Comparison of ENCODE assay signal across 13 cellular contexts in the genomic region with DNA sequence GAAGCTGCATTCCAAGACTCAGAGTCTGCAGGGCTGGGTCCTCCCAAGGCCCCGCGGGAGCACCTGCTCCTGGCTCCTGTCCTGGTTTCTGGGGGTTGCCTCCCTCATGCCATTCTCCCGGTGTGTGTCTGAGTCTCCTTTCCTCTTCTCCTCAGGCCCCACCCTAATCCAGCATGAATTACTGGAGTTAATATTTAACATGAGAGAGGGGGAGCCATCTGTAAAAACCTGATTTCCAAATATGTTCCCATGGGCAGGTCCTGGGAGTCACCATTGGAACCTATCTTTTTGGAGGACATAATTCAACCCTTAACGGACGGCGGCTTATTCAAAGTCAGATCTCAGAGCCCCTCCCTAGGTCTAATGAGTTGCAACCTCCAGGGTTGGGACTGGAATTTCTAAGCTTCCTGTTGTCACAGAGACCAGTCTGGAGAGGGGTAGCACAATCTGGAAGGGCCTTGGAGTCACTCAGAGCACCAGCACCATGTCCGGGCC. TPM values are rescaled to one million over a fixed set of nuclear protein-coding genes. Genes with fewer than 3 reads are reported as not detected.
A peak's percentile ranks its signal among the peaks of the same experiment; 100 is the strongest.
DNase-seq lines count a peak whose midpoint lies in the region; ATAC-seq and TF ChIP-seq lines count a peak whose summit lies in the region.
"Had no signal": no experiment of that assay in that cellular context is flagged by ENCODE, and none has a peak within 500 bp of the region (broad histone marks: within the 10 kb centered on the region; RNA-seq: fewer than 3 reads in every experiment).

No MANE protein-coding gene starts in this region.

- no peaks in the 10 kb centered on the region for H3K9me3 Mint-ChIP-seq in dendritic cell treated with granulocyte-macrophage colony-stimulating factor and Interleukin-4, amounts not matched to agents 40 ng/mL and 50 ng/mL, for 4 days
- H3K9me3 Mint-ChIP-seq in naive B cell, result peaks cover 0 to 8% (median 4%) of the 10 kb centered on the region in 7 donors
- no peaks in the 10 kb centered on the region for H3K9me3 Mint-ChIP-seq in activated CD8-positive, alpha-beta T cell treated with anti-CD3 and anti-CD28 coated beads for 36 hours

- H3K36me3 Mint-ChIP-seq in dendritic cell treated with granulocyte-macrophage colony-stimulating factor and Interleukin-4, amounts not matched to agents 40 ng/mL and 50 ng/mL, for 4 days (ENCODE audit: low read depth), result no peaks in the 10 kb centered on the region
- no peaks in the 10 kb centered on the region for H3K36me3 Mint-ChIP-seq in naive B cell
- no peaks in the 10 kb centered on the region for H3K36me3 Mint-ChIP-seq in activated CD8-positive, alpha-beta T cell treated with anti-CD3 and anti-CD28 coated beads for 36 hours (ENCODE audit: low read depth)
- H3K36me3 Mint-ChIP-seq: CD4-positive, alpha-beta memory T cell had no signal

- no peaks in the 10 kb centered on the region for H4K20me1 ChIP-seq in GM23248 (ENCODE audit: insufficient read depth)

- peaks cover 33% of the 10 kb centered on the region for H3K4me1 Mint-ChIP-seq in dendritic cell treated with granulocyte-macrophage colony-stimulating factor and Interleukin-4, amounts not matched to agents 40 ng/mL and 50 ng/mL, for 4 days (ENCODE audit: low read depth)
- peaks cover 45 to 83% (median 68%) of the 10 kb centered on the region in 3 donors for H3K4me1 Mint-ChIP-seq in naive B cell
- peaks cover 18% of the 10 kb centered on the region for H3K4me1 Mint-ChIP-seq in activated CD8-positive, alpha-beta T cell treated with anti-CD3 and anti-CD28 coated beads for 36 hours (ENCODE audit: low read depth)

- no peaks in the 10 kb centered on the region for H3K9me2 ChIP-seq in GM23248 (ENCODE audit: insufficient read depth)

- DNase-seq in GM23248 (peak; percentile 79), naive B cell (no peak), NAMALWA (ENCODE audit: low spot score) (no peak), NCI-H345 treated with DMSO at 0.1 percent for 48 hours (lab: John Stamatoyannopoulos, UW; ENCODE audit: unreplicated experiment) (no peak)
- no peak for DNase-seq in activated CD8-positive, alpha-beta T cell treated with anti-CD3 and anti-CD28 coated beads for 36 hours
- DNase-seq: anterior cingulate cortex; CD4-positive, alpha-beta memory T cell; KBM-7; left cardiac atrium; NCI-H446 treated with DMSO at 0.1 percent for 48 hours had no signal

- H3K9me3 ChIP-seq in GM23248 (ENCODE audit: low read depth), result no peaks in the 10 kb centered on the region

- H3K27ac Mint-ChIP-seq in dendritic cell treated with granulocyte-macrophage colony-stimulating factor and Interleukin-4, amounts not matched to agents 40 ng/mL and 50 ng/mL, for 4 days, result peak overlapping the region; percentile 51
- H3K27ac Mint-ChIP-seq in naive B cell, result peak overlapping the region in 4 of 6 donors; percentile 27 to 98 (median 56)
- no peak overlapping the region for H3K27ac Mint-ChIP-seq in activated CD8-positive, alpha-beta T cell treated with anti-CD3 and anti-CD28 coated beads for 36 hours
- H3K27ac Mint-ChIP-seq: CD4-positive, alpha-beta memory T cell had no signal

- ATAC-seq in naive B cell (ENCODE audit: low read depth in 2 of 2), result no peak
- no peak for ATAC-seq in activated CD8-positive, alpha-beta T cell treated with anti-CD3 and anti-CD28 coated beads for 36 hours

- 47 to 49% methylated on average over 7 of the region's 7 CpGs for WGBS in GM23248 (ENCODE audit: low coverage in 1 of 2, low lambda C conversion rate in 2 of 2, missing lambda C conversion rate in 2 of 2), 2 experiments

- no peak for TF ChIP-seq CTCF in activated CD8-positive, alpha-beta T cell treated with anti-CD3 and anti-CD28 coated beads for 36 hours (IDR thresholded peaks at IDR 0.05)

- no peaks in the 10 kb centered on the region for H3K79me2 ChIP-seq in GM23248 (ENCODE audit: insufficient read depth)

- no peak overlapping the region for H3K4me3 Mint-ChIP-seq in dendritic cell treated with granulocyte-macrophage colony-stimulating factor and Interleukin-4, amounts not matched to agents 40 ng/mL and 50 ng/mL, for 4 days
- H3K4me3 Mint-ChIP-seq in naive B cell, result peak overlapping the region in 3 of 8 donors; percentile 12 to 76 (median 15)
- no peak overlapping the region for H3K4me3 Mint-ChIP-seq in activated CD8-positive, alpha-beta T cell treated with anti-CD3 and anti-CD28 coated beads for 36 hours
- H3K4me3 Mint-ChIP-seq: CD4-positive, alpha-beta memory T cell had no signal

- no peak overlapping the region for H3K27ac ChIP-seq in GM23248

- CTCF ChIA-PET in activated CD8-positive, alpha-beta T cell treated with anti-CD3 and anti-CD28 coated beads for 36 hours (lab: Charles Lee), result interaction anchor here (0.6 to 0.7 kb wide), 2 partner anchors 11 to 67 kb away, joined by 3 to 4 read pairs; no protein-coding TSS in a partner anchor

- peak overlapping the region; percentile 43 for H3K4me2 ChIP-seq in GM23248 (ENCODE audit: unreplicated experiment)

- peaks cover 4% of the 10 kb centered on the region for H3K27me3 Mint-ChIP-seq in dendritic cell treated with granulocyte-macrophage colony-stimulating factor and Interleukin-4, amounts not matched to agents 40 ng/mL and 50 ng/mL, for 4 days
- no peaks in the 10 kb centered on the region for H3K27me3 Mint-ChIP-seq in naive B cell
- no peaks in the 10 kb centered on the region for H3K27me3 Mint-ChIP-seq in activated CD8-positive, alpha-beta T cell treated with anti-CD3 and anti-CD28 coated beads for 36 hours
- H3K27me3 Mint-ChIP-seq: CD4-positive, alpha-beta memory T cell had no signal

- H2AFZ ChIP-seq in GM23248, result no peak overlapping the region

- peaks cover 5% of the 10 kb centered on the region; the same call in 1 of the 2 replicates for H3K27me3 ChIP-seq in GM23248 (replicated peaks; ENCODE audit: insufficient read depth)

- no peak overlapping the region for H3K9ac ChIP-seq in GM23248

- no peaks in the 10 kb centered on the region for H3K36me3 ChIP-seq in GM23248 (ENCODE audit: low read depth)

- in situ Hi-C loops in GM23248 (cut with MboI), result no loop called here

- no peaks in the 10 kb centered on the region for H3F3A ChIP-seq in GM23248 (ENCODE audit: insufficient read depth)

- POLR2A ChIA-PET in activated CD8-positive, alpha-beta T cell treated with anti-CD3 and anti-CD28 coated beads for 36 hours (lab: Charles Lee), result interaction anchor here (0.9 to 1.9 kb wide), 3 partner anchors 9 to 14 kb away, joined by 3 to 8 read pairs (median 5); no protein-coding TSS in a partner anchor

- H3K4me3 ChIP-seq in GM23248, result no peak overlapping the region
- H3K4me3 ChIP-seq: skin epidermis had no signal

- peaks cover 6% of the 10 kb centered on the region for H3K4me1 ChIP-seq in GM23248 (ENCODE audit: insufficient read depth)

- intact Hi-C loops in dendritic cell treated with granulocyte-macrophage colony-stimulating factor and Interleukin-4, amounts not matched to agents 40 ng/mL and 50 ng/mL, for 4 days (cut with micrococcal nuclease), result no loop called here
- intact Hi-C loops in activated CD8-positive, alpha-beta T cell treated with anti-CD3 and anti-CD28 coated beads for 36 hours (cut with micrococcal nuclease), result no loop called here

RNA-seq across cellular contexts. Expression of a gene that starts 5.4 kb away (rescaled TPM):
- not detected in 2 replicates for total RNA-seq in GM23248 (2014; rRNA removed; shearing (Covaris generic))
- polyA plus RNA-seq in GM23248 (2016; fragmentation: Nextera tagmentation; extraction: Ambion mirVana) (not detected in 2 replicates), naive B cell (ENCODE audit: low read depth in 6 of 6) (under 1 TPM in 1 of 6 donors, not detected in 5; 0.42 TPM)
- total RNA-seq in activated CD8-positive, alpha-beta T cell treated with anti-CD3 and anti-CD28 coated beads for 36 hours, result under 1 TPM in 1 of 2 experiments, not detected in 1; 0.51 TPM
- total RNA-seq: CD4-positive, alpha-beta memory T cell; left cardiac atrium; SK-MEL-5 had no signal
- polyA plus RNA-seq: CD4-positive, alpha-beta memory T cell had no signal

RNA-seq across cellular contexts. Expression of a gene that starts 16.8 kb away (rescaled TPM):
- 6.2 and 15.4 TPM in 2 replicates for total RNA-seq in GM23248 (2014; rRNA removed; shearing (Covaris generic))
- polyA plus RNA-seq in GM23248 (2016; fragmentation: Nextera tagmentation; extraction: Ambion mirVana) (19.3 and 19.9 TPM in 2 replicates), naive B cell (ENCODE audit: low read depth in 6 of 6) (100 to 1,000 TPM; 490 to 908 (median 562) TPM)
- total RNA-seq in activated CD8-positive, alpha-beta T cell treated with anti-CD3 and anti-CD28 coated beads for 36 hours, result 10 to 100 TPM; 92.6 to 95.1 TPM

RNA-seq across cellular contexts. Expression of a gene that starts 21.0 kb away (rescaled TPM):
- total RNA-seq in GM23248 (2014; rRNA removed; shearing (Covaris generic)), result not detected in 2 replicates
- polyA plus RNA-seq in GM23248 (2016; fragmentation: Nextera tagmentation; extraction: Ambion mirVana) (0.09 TPM in 1 of 2 replicates, not detected in the other), naive B cell (ENCODE audit: low read depth in 6 of 6) (100 to 1,000 TPM in 1 of 6 donors, 10 to 100 TPM in 5; 26.2 to 103 (median 55.2) TPM)
- 100 to 1,000 TPM; 182 to 197 TPM for total RNA-seq in activated CD8-positive, alpha-beta T cell treated with anti-CD3 and anti-CD28 coated beads for 36 hours

RNA-seq across cellular contexts. Expression of a gene that starts 23.0 kb away (rescaled TPM):
- not detected in 2 replicates for total RNA-seq in GM23248 (2014; rRNA removed; shearing (Covaris generic))
- polyA plus RNA-seq in GM23248 (2016; fragmentation: Nextera tagmentation; extraction: Ambion mirVana) (0.20 TPM in 1 of 2 replicates, not detected in the other), naive B cell (ENCODE audit: low read depth in 6 of 6) (100 to 1,000 TPM in 5 of 6 donors, 10 to 100 TPM in 1; 84.9 to 170 (median 141) TPM)
- total RNA-seq in activated CD8-positive, alpha-beta T cell treated with anti-CD3 and anti-CD28 coated beads for 36 hours, result 100 to 1,000 TPM; 209 to 213 TPM

RNA-seq across cellular contexts. Expression of a gene that starts 35.3 kb away (rescaled TPM):
- 58.6 and 84.5 TPM in 2 replicates for total RNA-seq in GM23248 (2014; rRNA removed; shearing (Covaris generic))
- polyA plus RNA-seq in GM23248 (2016; fragmentation: Nextera tagmentation; extraction: Ambion mirVana) (79.4 and 83.5 TPM in 2 replicates), naive B cell (ENCODE audit: low read depth in 6 of 6) (1 to 10 TPM in 5 of 6 donors, under 1 TPM in 1; 0.91 to 3.5 (median 2.1) TPM)
- total RNA-seq in activated CD8-positive, alpha-beta T cell treated with anti-CD3 and anti-CD28 coated beads for 36 hours, result 100 to 1,000 TPM; 175 to 179 TPM

Comparison
In these comparisons a context has a peak if more than half of its experiments do, and no peak if none do; other contexts are left out.
1. RNA of a gene that starts 21.0 kb away (total RNA-seq): 182 to 197 TPM in activated CD8-positive, alpha-beta T cell treated with anti-CD3 and anti-CD28 coated beads for 36 hours; not detected in GM23248; every median in the first group is over 100 times any median in the second.